13 cellular contexts compared by ENCODE assay signal in genomic region chr14:89586258-89587127, GRCh38.
DNase-seq lines count a peak whose midpoint lies in the region; ATAC-seq, FAIRE-seq and TF ChIP-seq lines count a peak whose summit lies in the region.
"Had no signal": no experiment of that assay in that cellular context is flagged by ENCODE, and none has a peak within 500 bp of the region (broad histone marks: within the 10 kb centered on the region; RNA-seq: fewer than 3 reads in every experiment).

No MANE protein-coding gene starts in this region.

- no peaks in the 10 kb centered on the region for H3K9me3 ChIP-seq in T-helper 17 cell (ENCODE audit: control insufficient read depth, low read length, poor library complexity, severe bottlenecking)

- intact Hi-C loops in dendritic cell treated with granulocyte-macrophage colony-stimulating factor and Interleukin-4, amounts not matched to agents 40 ng/mL and 50 ng/mL, for 4 days (cut with micrococcal nuclease), result no loop called here

- no peak overlapping the region for H3K4me3 Mint-ChIP-seq in activated naive CD4-positive, alpha-beta T cell treated with anti-CD3 and anti-CD28 coated beads, Interleukin-2, amount 10 ng/mL, durations not matched to agents 7 days and 5 days
- H3K4me3 Mint-ChIP-seq in T-helper 17 cell, result no peak overlapping the region
- peak overlapping the region; percentile 2 for H3K4me3 Mint-ChIP-seq in dendritic cell treated with granulocyte-macrophage colony-stimulating factor and Interleukin-4, amounts not matched to agents 40 ng/mL and 50 ng/mL, for 4 days
- no peak overlapping the region for H3K4me3 Mint-ChIP-seq in stimulated activated effector memory CD8-positive, alpha-beta T cell treated with anti-CD3 and anti-CD28 coated beads, Interleukin-12 subunit alpha, Interleukin-12 subunit beta, amount 100 ng/mL, for 72 hours
- H3K4me3 Mint-ChIP-seq: neural crest cell had no signal

- FAIRE-seq in D721Med (lab: Jason Lieb, UNC), result no peak

- H3K27me3 Mint-ChIP-seq in activated naive CD4-positive, alpha-beta T cell treated with anti-CD3 and anti-CD28 coated beads, Interleukin-2, amount 10 ng/mL, durations not matched to agents 7 days and 5 days, result no peaks in the 10 kb centered on the region
- no peaks in the 10 kb centered on the region for H3K27me3 Mint-ChIP-seq in T-helper 17 cell
- H3K27me3 Mint-ChIP-seq in dendritic cell treated with granulocyte-macrophage colony-stimulating factor and Interleukin-4, amounts not matched to agents 40 ng/mL and 50 ng/mL, for 4 days, result no peaks in the 10 kb centered on the region

- peaks cover 48% of the 10 kb centered on the region for H3K4me1 Mint-ChIP-seq in activated naive CD4-positive, alpha-beta T cell treated with anti-CD3 and anti-CD28 coated beads, Interleukin-2, amount 10 ng/mL, durations not matched to agents 7 days and 5 days
- H3K4me1 Mint-ChIP-seq in T-helper 17 cell, result peaks cover 38% of the 10 kb centered on the region
- H3K4me1 Mint-ChIP-seq in dendritic cell treated with granulocyte-macrophage colony-stimulating factor and Interleukin-4, amounts not matched to agents 40 ng/mL and 50 ng/mL, for 4 days (ENCODE audit: low read depth), result peaks cover 62% of the 10 kb centered on the region
- peaks cover 52% of the 10 kb centered on the region for H3K4me1 Mint-ChIP-seq in stimulated activated effector memory CD8-positive, alpha-beta T cell treated with anti-CD3 and anti-CD28 coated beads, Interleukin-12 subunit alpha, Interleukin-12 subunit beta, amount 100 ng/mL, for 72 hours
- H3K4me1 Mint-ChIP-seq: neural crest cell had no signal

- H3K36me3 Mint-ChIP-seq in activated naive CD4-positive, alpha-beta T cell treated with anti-CD3 and anti-CD28 coated beads, Interleukin-2, amount 10 ng/mL, durations not matched to agents 7 days and 5 days, result peaks cover 66% of the 10 kb centered on the region
- peaks cover 6% of the 10 kb centered on the region for H3K36me3 Mint-ChIP-seq in T-helper 17 cell (ENCODE audit: low read depth)
- peaks cover 17% of the 10 kb centered on the region for H3K36me3 Mint-ChIP-seq in dendritic cell treated with granulocyte-macrophage colony-stimulating factor and Interleukin-4, amounts not matched to agents 40 ng/mL and 50 ng/mL, for 4 days (ENCODE audit: low read depth)
- H3K36me3 Mint-ChIP-seq in stimulated activated effector memory CD8-positive, alpha-beta T cell treated with anti-CD3 and anti-CD28 coated beads, Interleukin-12 subunit alpha, Interleukin-12 subunit beta, amount 100 ng/mL, for 72 hours, result peaks cover 5% of the 10 kb centered on the region

- ATAC-seq in T-helper 17 cell, result peak; percentile 54
- ATAC-seq in stimulated activated effector memory CD8-positive, alpha-beta T cell treated with anti-CD3 and anti-CD28 coated beads, Interleukin-12 subunit alpha, Interleukin-12 subunit beta, amount 100 ng/mL, for 72 hours, result peak; percentile 72
- no peak for ATAC-seq in HG02623 (IDR thresholded peaks at IDR 0.05; ENCODE audit: unreplicated experiment)

- no peak for TF ChIP-seq CTCF in D721Med (IDR thresholded peaks at IDR 0.05; ENCODE audit: insufficient read depth, missing control alignments)

- H3K9me3 Mint-ChIP-seq in activated naive CD4-positive, alpha-beta T cell treated with anti-CD3 and anti-CD28 coated beads, Interleukin-2, amount 10 ng/mL, durations not matched to agents 7 days and 5 days, result peaks cover 18% of the 10 kb centered on the region
- H3K9me3 Mint-ChIP-seq in dendritic cell treated with granulocyte-macrophage colony-stimulating factor and Interleukin-4, amounts not matched to agents 40 ng/mL and 50 ng/mL, for 4 days, result no peaks in the 10 kb centered on the region
- no peaks in the 10 kb centered on the region for H3K9me3 Mint-ChIP-seq in stimulated activated effector memory CD8-positive, alpha-beta T cell treated with anti-CD3 and anti-CD28 coated beads, Interleukin-12 subunit alpha, Interleukin-12 subunit beta, amount 100 ng/mL, for 72 hours

- CTCF ChIA-PET in activated naive CD4-positive, alpha-beta T cell treated with anti-CD3 and anti-CD28 coated beads, Interleukin-2, amount 10 ng/mL, durations not matched to agents 7 days and 5 days (lab: Charles Lee), result interaction anchor here (1.0 kb wide), 1 partner anchor 33 kb away, joined by 3 read pairs; no protein-coding TSS in a partner anchor

- H3K27ac Mint-ChIP-seq in activated naive CD4-positive, alpha-beta T cell treated with anti-CD3 and anti-CD28 coated beads, Interleukin-2, amount 10 ng/mL, durations not matched to agents 7 days and 5 days, result peak overlapping the region; percentile 53
- H3K27ac Mint-ChIP-seq in T-helper 17 cell, result no peak overlapping the region
- H3K27ac Mint-ChIP-seq in dendritic cell treated with granulocyte-macrophage colony-stimulating factor and Interleukin-4, amounts not matched to agents 40 ng/mL and 50 ng/mL, for 4 days, result peak overlapping the region; percentile 93
- H3K27ac Mint-ChIP-seq in stimulated activated effector memory CD8-positive, alpha-beta T cell treated with anti-CD3 and anti-CD28 coated beads, Interleukin-12 subunit alpha, Interleukin-12 subunit beta, amount 100 ng/mL, for 72 hours, result peak overlapping the region; percentile 0

- peak; percentile 50 for DNase-seq in activated naive CD4-positive, alpha-beta T cell treated with anti-CD3 and anti-CD28 coated beads, Interleukin-2, amount 10 ng/mL, durations not matched to agents 7 days and 5 days
- DNase-seq in activated naive CD4-positive, alpha-beta T cell treated with Interleukin-2 at 50 U/mL for 16 hours, result no peak
- no peak for DNase-seq in T-helper 17 cell
- DNase-seq in stimulated activated effector memory CD8-positive, alpha-beta T cell treated with anti-CD3 and anti-CD28 coated beads, Interleukin-12 subunit alpha, Interleukin-12 subunit beta, amount 100 ng/mL, for 72 hours (ENCODE audit: low spot score in 2 of 2), result peak in 1 of 2 donors; percentile 35
- DNase-seq in NCI-H526 treated with DMSO at 0.1 percent for 48 hours (lab: John Stamatoyannopoulos, UW), result no peak
- no peak for DNase-seq in D721Med (ENCODE audit: insufficient read length, low spot score)
- DNase-seq: Calu3, IMR-90, NCI-H1048, NCI-H774 had no signal
